Comparison of ENCODE assay signal across 11 cellular contexts in the genomic region with DNA sequence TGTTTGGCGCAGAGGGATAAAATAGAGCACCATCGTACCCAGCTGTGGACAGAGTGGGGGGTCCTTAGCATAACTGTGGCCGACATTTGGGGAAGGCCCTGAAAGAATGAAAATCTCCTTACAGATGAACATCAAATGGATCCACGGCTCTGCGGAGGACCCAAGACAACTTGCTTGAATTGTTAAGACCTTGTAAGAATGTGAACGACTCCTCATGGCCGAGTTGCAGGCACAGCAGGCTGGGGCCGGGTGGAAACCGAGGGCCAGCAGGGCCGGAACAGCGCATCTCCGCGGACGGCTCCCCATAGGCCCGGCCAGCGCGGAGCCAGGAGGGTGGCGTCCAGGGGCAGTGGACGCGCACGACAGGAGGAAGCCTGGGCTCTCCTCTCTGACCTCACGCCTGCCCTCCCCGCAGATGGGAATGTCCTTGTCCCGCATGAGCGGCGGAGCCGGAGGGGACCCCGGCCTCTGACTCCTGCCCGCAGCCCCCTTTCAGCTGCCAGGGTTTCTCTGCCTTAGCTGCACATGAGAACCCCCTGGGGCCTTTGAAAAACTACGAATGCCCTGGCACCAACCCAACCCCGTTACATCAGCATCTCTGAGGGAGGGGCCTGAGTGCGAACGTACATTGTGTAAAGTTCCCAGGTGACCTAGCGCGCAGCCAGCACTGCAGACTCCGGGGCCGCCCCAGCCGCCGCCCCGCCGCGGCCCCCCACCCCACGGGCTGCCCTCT. TPM values are rescaled to one million over a fixed set of nuclear protein-coding genes. Genes with fewer than 3 reads are reported as not detected.
DNase-seq lines count a peak whose midpoint lies in the region; TF ChIP-seq lines count a peak whose summit lies in the region.
"Had no signal": no experiment of that assay in that cellular context is flagged by ENCODE, and none has a peak within 500 bp of the region (broad histone marks: within the 10 kb centered on the region; RNA-seq: fewer than 3 reads in every experiment).

No MANE protein-coding gene starts in this region.

- H3K9me3 ChIP-seq in endodermal cell (ENCODE audit: control insufficient read depth, low read length) (no peaks in the 10 kb centered on the region), tibial nerve (no peaks in the 10 kb centered on the region)

- peak; percentile 33 for DNase-seq in activated CD4-positive, alpha-beta memory T cell treated with anti-CD3 and anti-CD28 coated beads for 36 hours
- DNase-seq in activated CD4-positive, alpha-beta memory T cell treated with anti-CD3 and anti-CD28 coated beads, Interleukin-2, amount 10 ng/mL, durations not matched to agents 7 days and 5 days = no peak
- peak; percentile 81 for DNase-seq in endodermal cell
- DNase-seq in mesothelial cell of epicardium (ENCODE audit: low spot score in 2 of 2, unreplicated experiment in 2 of 2) = peak in 1 of 2 experiments; percentile 67
- DNase-seq in tibial nerve (ENCODE audit: low spot score in 2 of 2) = peak; percentile 46 to 49
- no peak for DNase-seq in islet precursor cell
- DNase-seq in SK-N-DZ (ENCODE audit: low spot score) = no peak
- DNase-seq in RPMI8226 = no peak
- DNase-seq: NCI-H510A had no signal

- H3K4me3 Mint-ChIP-seq in activated CD4-positive, alpha-beta memory T cell treated with anti-CD3 and anti-CD28 coated beads for 36 hours = no peak overlapping the region
- no peak overlapping the region for H3K4me3 Mint-ChIP-seq in activated CD4-positive, alpha-beta memory T cell treated with anti-CD3 and anti-CD28 coated beads, Interleukin-2, amount 10 ng/mL, durations not matched to agents 7 days and 5 days
- peak overlapping the region; percentile 56 for H3K4me3 Mint-ChIP-seq in endodermal cell
- H3K4me3 Mint-ChIP-seq in mesothelial cell of epicardium = peak overlapping the region; percentile 60
- H3K4me3 Mint-ChIP-seq: dendritic cell treated with granulocyte-macrophage colony-stimulating factor and Interleukin-4, amounts not matched to agents 40 ng/mL and 50 ng/mL, for 4 days had no signal

- H3K27me3 Mint-ChIP-seq in activated CD4-positive, alpha-beta memory T cell treated with anti-CD3 and anti-CD28 coated beads for 36 hours = peaks cover 24% of the 10 kb centered on the region
- H3K27me3 Mint-ChIP-seq in activated CD4-positive, alpha-beta memory T cell treated with anti-CD3 and anti-CD28 coated beads, Interleukin-2, amount 10 ng/mL, durations not matched to agents 7 days and 5 days = peaks cover 40% of the 10 kb centered on the region
- H3K27me3 Mint-ChIP-seq in endodermal cell (ENCODE audit: insufficient read depth) = peaks cover 84% of the 10 kb centered on the region
- H3K27me3 Mint-ChIP-seq in mesothelial cell of epicardium (ENCODE audit: low read depth) = peaks cover 63% of the 10 kb centered on the region

- no peaks in the 10 kb centered on the region for H3K36me3 Mint-ChIP-seq in activated CD4-positive, alpha-beta memory T cell treated with anti-CD3 and anti-CD28 coated beads for 36 hours
- peaks cover 3% of the 10 kb centered on the region for H3K36me3 Mint-ChIP-seq in activated CD4-positive, alpha-beta memory T cell treated with anti-CD3 and anti-CD28 coated beads, Interleukin-2, amount 10 ng/mL, durations not matched to agents 7 days and 5 days (ENCODE audit: low read depth)
- H3K36me3 Mint-ChIP-seq in endodermal cell (ENCODE audit: low read depth) = no peaks in the 10 kb centered on the region
- no peaks in the 10 kb centered on the region for H3K36me3 Mint-ChIP-seq in mesothelial cell of epicardium

- H3K4me3 ChIP-seq in endodermal cell (ENCODE audit: low read length) (peak overlapping the region; percentile 31), tibial nerve (peak overlapping the region in 2 of 4 donors; percentile 14 to 41)

- POLR2A ChIA-PET in activated CD4-positive, alpha-beta memory T cell treated with anti-CD3 and anti-CD28 coated beads for 36 hours (lab: Charles Lee) = no interaction called here
- POLR2A ChIA-PET in activated CD4-positive, alpha-beta memory T cell treated with anti-CD3 and anti-CD28 coated beads, Interleukin-2, amount 10 ng/mL, durations not matched to agents 7 days and 5 days (lab: Charles Lee) = no interaction called here

- intact Hi-C loops in activated CD4-positive, alpha-beta memory T cell treated with anti-CD3 and anti-CD28 coated beads for 36 hours (cut with micrococcal nuclease) = no loop called here

- H3K27me3 ChIP-seq in endodermal cell (ENCODE audit: control insufficient read depth, insufficient read depth, low read length, poor library complexity, severe bottlenecking) (peaks cover 56% of the 10 kb centered on the region), tibial nerve (peaks cover 0 to 14% of the 10 kb centered on the region in 2 donors)

- TF ChIP-seq POLR2A in tibial nerve (IDR thresholded peaks at IDR 0.05) = no peak

- no peak for TF ChIP-seq CTCF in endodermal cell (conservative IDR thresholded peaks at IDR 0.05)
- no peak for TF ChIP-seq CTCF in mesothelial cell of epicardium (IDR thresholded peaks at IDR 0.05; ENCODE audit: unreplicated experiment)
- no peak for TF ChIP-seq CTCF in tibial nerve (IDR thresholded peaks at IDR 0.05)

- H3K27ac Mint-ChIP-seq in activated CD4-positive, alpha-beta memory T cell treated with anti-CD3 and anti-CD28 coated beads for 36 hours = no peak overlapping the region
- no peak overlapping the region for H3K27ac Mint-ChIP-seq in activated CD4-positive, alpha-beta memory T cell treated with anti-CD3 and anti-CD28 coated beads, Interleukin-2, amount 10 ng/mL, durations not matched to agents 7 days and 5 days
- H3K27ac Mint-ChIP-seq in endodermal cell = no peak overlapping the region
- no peak overlapping the region for H3K27ac Mint-ChIP-seq in mesothelial cell of epicardium
- H3K27ac Mint-ChIP-seq: dendritic cell treated with granulocyte-macrophage colony-stimulating factor and Interleukin-4, amounts not matched to agents 40 ng/mL and 50 ng/mL, for 4 days had no signal

- 23 to 32% methylated on average over 25 to 43 of the region's 43 CpGs for WGBS in endodermal cell (ENCODE audit: insufficient coverage in 1 of 2, insufficient read length in 1 of 2), 2 experiments
- 32 to 36% methylated on average over 21 to 39 of the region's 43 CpGs for WGBS in tibial nerve, 2 donors

- H3K27ac ChIP-seq in endodermal cell (ENCODE audit: low read depth, low read length) (no peak overlapping the region), tibial nerve (no peak overlapping the region)
- H3K27ac ChIP-seq: VCaP had no signal

- CTCF ChIA-PET in activated CD4-positive, alpha-beta memory T cell treated with anti-CD3 and anti-CD28 coated beads for 36 hours (lab: Charles Lee) = no interaction called here
- CTCF ChIA-PET in activated CD4-positive, alpha-beta memory T cell treated with anti-CD3 and anti-CD28 coated beads, Interleukin-2, amount 10 ng/mL, durations not matched to agents 7 days and 5 days (lab: Charles Lee) = no interaction called here

- TF ChIP-seq EP300 in tibial nerve (IDR thresholded peaks at IDR 0.05) = no peak

- no peak overlapping the region for H3K9ac ChIP-seq in endodermal cell (ENCODE audit: extremely low read depth, low read length, poor library complexity, severe bottlenecking)

- no peaks in the 10 kb centered on the region for H3K4me1 Mint-ChIP-seq in activated CD4-positive, alpha-beta memory T cell treated with anti-CD3 and anti-CD28 coated beads for 36 hours (ENCODE audit: low read depth)
- H3K4me1 Mint-ChIP-seq in activated CD4-positive, alpha-beta memory T cell treated with anti-CD3 and anti-CD28 coated beads, Interleukin-2, amount 10 ng/mL, durations not matched to agents 7 days and 5 days = no peaks in the 10 kb centered on the region
- H3K4me1 Mint-ChIP-seq in endodermal cell = no peaks in the 10 kb centered on the region
- H3K4me1 Mint-ChIP-seq in mesothelial cell of epicardium = peaks cover 4% of the 10 kb centered on the region

- no peaks in the 10 kb centered on the region for H3K36me3 ChIP-seq in endodermal cell (ENCODE audit: control insufficient read depth, insufficient read depth, low read length)
- H3K36me3 ChIP-seq in tibial nerve = no peaks in the 10 kb centered on the region

- H3K4me1 ChIP-seq in endodermal cell (ENCODE audit: control insufficient read depth, insufficient read depth, low read length) = no peaks in the 10 kb centered on the region
- H3K4me1 ChIP-seq in tibial nerve = peaks cover 0 to 6% (median 0%) of the 10 kb centered on the region in 4 donors

- no peaks in the 10 kb centered on the region for H3K9me3 Mint-ChIP-seq in activated CD4-positive, alpha-beta memory T cell treated with anti-CD3 and anti-CD28 coated beads for 36 hours
- peaks cover 4% of the 10 kb centered on the region for H3K9me3 Mint-ChIP-seq in activated CD4-positive, alpha-beta memory T cell treated with anti-CD3 and anti-CD28 coated beads, Interleukin-2, amount 10 ng/mL, durations not matched to agents 7 days and 5 days
- peaks cover 6% of the 10 kb centered on the region for H3K9me3 Mint-ChIP-seq in endodermal cell
- peaks cover 9% of the 10 kb centered on the region for H3K9me3 Mint-ChIP-seq in mesothelial cell of epicardium

RNA-seq across cellular contexts. Expression of a gene that starts 36.2 kb away (rescaled TPM):
- 1 to 10 TPM; 3.9 to 6.3 TPM for total RNA-seq in activated CD4-positive, alpha-beta memory T cell treated with anti-CD3 and anti-CD28 coated beads for 36 hours
- total RNA-seq in activated CD4-positive, alpha-beta memory T cell treated with anti-CD3 and anti-CD28 coated beads, Interleukin-2, amount 10 ng/mL, durations not matched to agents 7 days and 5 days = 10 to 100 TPM; 17.2 to 19.2 TPM
- total RNA-seq in endodermal cell (10 to 100 TPM; 26.0 to 32.9 TPM), mesothelial cell of epicardium (29.9 to 36.3 TPM (median 36.1 TPM) in 3 replicates), tibial nerve (100 to 1,000 TPM in 1 of 4 donors, 10 to 100 TPM in 3; 39.0 to 173 (median 86.6) TPM)
- 21.0 TPM for polyA plus RNA-seq in endodermal cell (2013, experiment 1 of 2)
- 18.5 TPM for polyA plus RNA-seq in endodermal cell (2013, experiment 2 of 2)
- polyA plus RNA-seq in SK-N-DZ (2014; cell fraction: cytosol; rRNA removed) = 6.5 and 7.5 TPM in 2 replicates
- 11.4 and 18.6 TPM in 2 replicates for polyA plus RNA-seq in SK-N-DZ (2014; cell fraction: nucleus; rRNA removed)

Comparison
In these comparisons a context has a peak if more than half of its experiments do, and no peak if none do; other contexts are left out.
1. DNase-seq: peak in activated CD4-positive, alpha-beta memory T cell treated with anti-CD3 and anti-CD28 coated beads for 36 hours (single experiment), endodermal cell (single experiment) and tibial nerve (2 of 2); none in activated CD4-positive, alpha-beta memory T cell treated with anti-CD3 and anti-CD28 coated beads, Interleukin-2, amount 10 ng/mL, durations not matched to agents 7 days and 5 days (single experiment), islet precursor cell (single experiment), SK-N-DZ (single experiment) and RPMI8226 (single experiment).
2. H3K4me3 Mint-ChIP-seq: peak in endodermal cell (single experiment) and mesothelial cell of epicardium (single experiment); none in activated CD4-positive, alpha-beta memory T cell treated with anti-CD3 and anti-CD28 coated beads for 36 hours (single experiment) and activated CD4-positive, alpha-beta memory T cell treated with anti-CD3 and anti-CD28 coated beads, Interleukin-2, amount 10 ng/mL, durations not matched to agents 7 days and 5 days (single experiment).